19 cellular contexts compared by ENCODE assay signal in genomic region chr2:211875488-211875887, GRCh38.
A peak's percentile ranks its signal among the peaks of the same experiment; 100 is the strongest.
DNase-seq lines count a peak whose midpoint lies in the region; ATAC-seq, FAIRE-seq and TF ChIP-seq lines count a peak whose summit lies in the region.
"Had no signal": no experiment of that assay in that cellular context is flagged by ENCODE, and none has a peak within 500 bp of the region (broad histone marks: within the 10 kb centered on the region; RNA-seq: fewer than 3 reads in every experiment).

No MANE protein-coding gene starts in this region.

- H3K79me2 ChIP-seq in PC-3 (ENCODE audit: low read length) = no peaks in the 10 kb centered on the region

- H3K27ac ChIP-seq in PC-3 (ENCODE audit: low read length) (no peak overlapping the region), colonic mucosa (no peak overlapping the region), lower lobe of right lung (no peak overlapping the region)
- H3K27ac ChIP-seq: C4-2B had no signal

- no peaks in the 10 kb centered on the region for H4K20me1 ChIP-seq in PC-3 (ENCODE audit: low read length)

- no peak overlapping the region for H3K4me3 ChIP-seq in PC-3 (ENCODE audit: low read length)
- no peak overlapping the region for H3K4me3 ChIP-seq in bronchial epithelial cell (ENCODE audit: low read depth, low read length)
- no peak overlapping the region for H3K4me3 ChIP-seq in colonic mucosa
- H3K4me3 ChIP-seq in lower lobe of right lung = no peak overlapping the region

- no peaks in the 10 kb centered on the region for H3F3A ChIP-seq in PC-3 (ENCODE audit: low read length, unreplicated experiment)

- TF ChIP-seq CTCF in PC-3 (conservative IDR thresholded peaks at IDR 0.05; ENCODE audit: low read depth, low read length) (no peak), bronchial epithelial cell (IDR thresholded peaks at IDR 0.05; ENCODE audit: insufficient read depth, low read length, severe bottlenecking) (no peak), colonic mucosa (IDR thresholded peaks at IDR 0.05) (no peak), lower lobe of right lung (IDR thresholded peaks at IDR 0.05) (no peak)

- no peaks in the 10 kb centered on the region for H3K9me2 ChIP-seq in PC-3 (replicated peaks; ENCODE audit: low read length)

- no TSS peak for BruUV-seq in PC-3 (replicated peaks; lab: Mats Ljungman, UMichigan)

- POLR2A ChIA-PET in PC-3 (lab: Charles Lee; ENCODE audit: unreplicated experiment) = no interaction called here

- H3K9ac ChIP-seq in PC-3 (ENCODE audit: low read length) (no peak overlapping the region), colonic mucosa (ENCODE audit: low read depth in 2 of 2, low read length in 2 of 2) (no peak overlapping the region)

- H3K27me3 ChIP-seq in PC-3 (ENCODE audit: low read length) (no peaks in the 10 kb centered on the region), bronchial epithelial cell (ENCODE audit: control insufficient read depth, insufficient read depth, low read length) (no peaks in the 10 kb centered on the region), colonic mucosa (no peaks in the 10 kb centered on the region), lower lobe of right lung (ENCODE audit: low read depth) (no peaks in the 10 kb centered on the region)
- H3K27me3 ChIP-seq: BE2C had no signal

- no peak for FAIRE-seq in bronchial epithelial cell (lab: Jason Lieb, UNC)
- FAIRE-seq: A204.1, D721Med, GM19239 had no signal

- H3K4me2 ChIP-seq in PC-3 (ENCODE audit: low read length) = no peak overlapping the region

- intact Hi-C loops in PC-3 (cut with micrococcal nuclease) = loop anchor here (5.0 kb wide), 1 partner anchor 692 kb away; no protein-coding TSS in a partner anchor
- intact Hi-C loops in colonic mucosa (cut with DNase I) = loop anchor here (5.0 kb wide), 1 partner anchor 252 kb away; no protein-coding TSS in a partner anchor
- intact Hi-C loops in lower lobe of right lung (cut with DNase I) = no loop called here

- H3K9me3 ChIP-seq in PC-3 (ENCODE audit: low read length) (no peaks in the 10 kb centered on the region), colonic mucosa (no peaks in the 10 kb centered on the region), lower lobe of right lung (no peaks in the 10 kb centered on the region)
- H3K9me3 ChIP-seq: BE2C had no signal

- DNase-seq in ELR (ENCODE audit: low read depth) (peak; percentile 68), PC-3 (peak; percentile 9), bronchial epithelial cell (ENCODE audit: low read depth) (peak; percentile 37), iris pigment epithelial cell (ENCODE audit: low read depth) (peak; percentile 35), colonic mucosa (no peak), lower lobe of right lung (no peak)
- DNase-seq in stimulated activated naive CD8-positive, alpha-beta T cell treated with anti-CD3 and anti-CD28 coated beads, Interleukin-15, Interleukin-2, amounts not matched to agents 100 U/mL and 50 U/mL, for 24 hours = no peak
- DNase-seq: BE2C; CD4-positive, alpha-beta memory T cell; COR-L47; DMS153; DND-41; GF-D8 had no signal

- H3K4me1 ChIP-seq in PC-3 (ENCODE audit: insufficient read depth, low read length) (no peaks in the 10 kb centered on the region), colonic mucosa (no peaks in the 10 kb centered on the region), lower lobe of right lung (no peaks in the 10 kb centered on the region)
- H3K4me1 ChIP-seq: BE2C had no signal

- H3K36me3 ChIP-seq in PC-3 (ENCODE audit: low read depth, low read length) (no peaks in the 10 kb centered on the region; the same call in 1 of the 2 replicates), bronchial epithelial cell (ENCODE audit: control insufficient read depth, insufficient read depth, low read length) (no peaks in the 10 kb centered on the region), colonic mucosa (no peaks in the 10 kb centered on the region), lower lobe of right lung (no peaks in the 10 kb centered on the region)
- H3K36me3 ChIP-seq: BE2C had no signal

- CTCF ChIA-PET in PC-3 (lab: Charles Lee) = no interaction called here

- ATAC-seq in PC-3 (peak; percentile 75), HG02884 (IDR thresholded peaks at IDR 0.05; ENCODE audit: unreplicated experiment) (no peak), lower lobe of right lung (no peak)
- no peak for ATAC-seq in stimulated activated naive CD8-positive, alpha-beta T cell treated with anti-CD3 and anti-CD28 coated beads, Interleukin-15, Interleukin-2, amounts not matched to agents 100 U/mL and 50 U/mL, for 24 hours
- ATAC-seq: HCT116 had no signal

- no peak overlapping the region for H2AFZ ChIP-seq in PC-3 (ENCODE audit: low read length)

Comparison
In these comparisons a context has a peak if more than half of its experiments do, and no peak if none do; other contexts are left out.
1. DNase-seq: peak in ELR (single experiment), PC-3 (single experiment), bronchial epithelial cell (single experiment) and iris pigment epithelial cell (single experiment); none in colonic mucosa (single experiment), lower lobe of right lung (single experiment) and stimulated activated naive CD8-positive, alpha-beta T cell treated with anti-CD3 and anti-CD28 coated beads, Interleukin-15, Interleukin-2, amounts not matched to agents 100 U/mL and 50 U/mL, for 24 hours (single experiment).